ENCODE assay signal across 8 cellular contexts in the genomic region with DNA sequence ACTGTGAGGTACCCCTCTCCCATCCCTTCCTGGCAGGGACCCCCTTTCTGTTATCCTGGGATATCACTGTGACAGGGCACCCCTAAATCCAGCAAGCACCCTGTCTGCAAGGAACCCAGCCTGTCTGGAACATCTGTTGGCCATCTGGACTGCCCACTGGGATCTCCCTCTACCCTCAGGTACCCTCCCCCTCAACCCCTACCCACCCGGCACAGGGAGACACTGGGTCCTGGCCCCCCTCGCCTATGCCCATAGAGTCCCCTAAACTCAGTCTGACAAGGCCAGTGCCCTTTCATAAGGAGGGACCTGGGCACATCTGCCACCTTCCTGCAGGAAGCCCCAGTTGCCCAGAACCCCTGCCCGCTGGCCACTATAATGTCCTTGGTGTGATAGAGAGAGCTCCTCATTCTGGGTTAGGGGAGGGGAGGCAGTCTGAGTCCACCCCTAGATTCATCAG. TPM values are rescaled to one million over a fixed set of nuclear protein-coding genes. Genes with fewer than 3 reads are reported as not detected.
DNase-seq lines count a peak whose midpoint lies in the region; ATAC-seq, FAIRE-seq and TF ChIP-seq lines count a peak whose summit lies in the region.

No MANE protein-coding gene starts in this region.

- no peak for ATAC-seq in CD8-positive, alpha-beta T cell
- no peak for ATAC-seq in mucosa of descending colon

- H2AK5ac ChIP-seq in H1 (ENCODE audit: low read depth, low read length), result peak overlapping the region; percentile 29; the same call in 1 of the 2 replicates

- peak overlapping the region; percentile 78 for H3K27ac Mint-ChIP-seq in CD8-positive, alpha-beta T cell
- no peak overlapping the region for H3K27ac Mint-ChIP-seq in neural progenitor cell

- no peaks in the 10 kb centered on the region for H3K9me3 ChIP-seq in CD8-positive, alpha-beta T cell (ENCODE audit: low read length)
- H3K9me3 ChIP-seq in OCI-LY3 (ENCODE audit: insufficient read depth, low read length) (no peaks in the 10 kb centered on the region), H1 (ENCODE audit: insufficient read depth in 2 of 2, low read depth in 1 of 2, low read length in 1 of 2) (no peaks in the 10 kb centered on the region), neural progenitor cell (ENCODE audit: low read depth) (no peaks in the 10 kb centered on the region), mucosa of descending colon (no peaks in the 10 kb centered on the region), small intestine (ENCODE audit: control insufficient read depth, low read depth) (no peaks in the 10 kb centered on the region)

- peaks cover 48% of the 10 kb centered on the region for H3K79me2 ChIP-seq in OCI-LY3 (ENCODE audit: low read length)
- peaks cover 0 to 17% of the 10 kb centered on the region in 2 experiments; a peak in 1 of 4 replicates for H3K79me2 ChIP-seq in H1 (ENCODE audit: control insufficient read depth in 1 of 2, insufficient read depth in 2 of 2, low read length in 2 of 2)
- peaks cover 44% of the 10 kb centered on the region for H3K79me2 ChIP-seq in neural progenitor cell (ENCODE audit: low read depth)

- peak overlapping the region; percentile 78 for H3K4me3 Mint-ChIP-seq in CD8-positive, alpha-beta T cell
- H3K4me3 Mint-ChIP-seq in neural progenitor cell, result peak overlapping the region; percentile 60

- H3K9ac ChIP-seq in OCI-LY3 (ENCODE audit: low read length) (peak overlapping the region; percentile 94), H1 (replicated peaks in 1 of 4; ENCODE audit: extremely low read depth in 1 of 4, low read depth in 3 of 4, low read length in 3 of 4) (peak overlapping the region in 3 of 4 experiments; percentile 24 to 74 (median 60); a peak in 5 of 7 replicates), neural progenitor cell (no peak overlapping the region)

- no peak overlapping the region for H3K23ac ChIP-seq in H1 (ENCODE audit: insufficient read length)

- H3K36me3 Mint-ChIP-seq in CD8-positive, alpha-beta T cell, result peaks cover 25% of the 10 kb centered on the region
- peaks cover 13% of the 10 kb centered on the region for H3K36me3 Mint-ChIP-seq in neural progenitor cell

- no peak for TF ChIP-seq EP300 in H1 (IDR thresholded peaks at IDR 0.05; ENCODE audit: borderline replicate concordance in 1 of 2, low read depth in 2 of 2, low read length in 2 of 2)

- H3K4me3 ChIP-seq in CD8-positive, alpha-beta T cell (ENCODE audit: low read depth, low read length), result peak overlapping the region; percentile 10
- peak overlapping the region; percentile 90 for H3K4me3 ChIP-seq in OCI-LY3 (ENCODE audit: low read length)
- peak overlapping the region; percentile 37 to 70 (median 52) for H3K4me3 ChIP-seq in H1 (ENCODE audit: extremely low read depth in 1 of 4, insufficient read depth in 2 of 4, low read depth in 3 of 4, low read length in 4 of 4)
- H3K4me3 ChIP-seq in neural progenitor cell, result peak overlapping the region; percentile 44
- no peak overlapping the region for H3K4me3 ChIP-seq in mucosa of descending colon
- peak overlapping the region in 1 of 2 donors; percentile 23 for H3K4me3 ChIP-seq in small intestine (ENCODE audit: low read depth in 1 of 2, low read length in 2 of 2)

- H3K36me3 ChIP-seq in CD8-positive, alpha-beta T cell (ENCODE audit: insufficient read depth, low read length), result peaks cover 7% of the 10 kb centered on the region
- peaks cover 19% of the 10 kb centered on the region for H3K36me3 ChIP-seq in OCI-LY3 (replicated peaks; ENCODE audit: low read depth, low read length)
- peaks cover 0 to 9% (median 2%) of the 10 kb centered on the region in 4 experiments; a peak in 2 of 8 replicates for H3K36me3 ChIP-seq in H1 (ENCODE audit: control insufficient read depth in 2 of 4, insufficient read depth in 4 of 4, low read length in 3 of 4)
- no peaks in the 10 kb centered on the region for H3K36me3 ChIP-seq in neural progenitor cell
- H3K36me3 ChIP-seq in mucosa of descending colon (ENCODE audit: low read depth), result no peaks in the 10 kb centered on the region
- H3K36me3 ChIP-seq in small intestine (ENCODE audit: control insufficient read depth in 2 of 2, insufficient read depth in 2 of 2, low read length in 2 of 2), result peaks cover 5 to 6% of the 10 kb centered on the region in 2 donors

- CTCF ChIA-PET in CD8-positive, alpha-beta T cell (lab: Charles Lee), result interaction anchor here (0.7 to 8.6 kb wide), 16 partner anchors 10 to 145 kb away, joined by 3 to 62 read pairs (median 4); partner anchors contain the start of gene CHMP2A
- CTCF ChIA-PET in H1 (lab: Charles Lee; ENCODE audit: partially characterized antibody), result interaction anchor here (0.6 to 1.8 kb wide), 11 partner anchors 14 to 162 kb away, joined by 3 to 10 read pairs (median 4); partner anchors contain the start of genes A1BG, UBE2M and ZNF446

- H3K4me2 ChIP-seq in OCI-LY3 (ENCODE audit: low read length) (peak overlapping the region; percentile 96), H1 (ENCODE audit: insufficient read depth in 1 of 2, low read depth in 2 of 2, low read length in 2 of 2) (peak overlapping the region; percentile 58 to 93), neural progenitor cell (peak overlapping the region; percentile 78)

- H3K23me2 ChIP-seq in H1 (ENCODE audit: low read depth, low read length), result peaks cover 11% of the 10 kb centered on the region

- peak overlapping the region; percentile 80 for H2BK5ac ChIP-seq in H1 (ENCODE audit: low read depth, low read length)

- peaks cover 33% of the 10 kb centered on the region for H3F3A ChIP-seq in neural progenitor cell (ENCODE audit: low read depth)

- peak overlapping the region; percentile 97 for H4K91ac ChIP-seq in H1 (replicated peaks; ENCODE audit: insufficient read length, low read length)

- H4K5ac ChIP-seq in H1 (ENCODE audit: insufficient read length, low read depth, low read length), result peak overlapping the region; percentile 73

- intact Hi-C loops in CD8-positive, alpha-beta T cell (cut with DNase I, micrococcal nuclease), result loop anchor here (1.0 to 5.0 kb wide), 4 partner anchors 38 to 1107 kb away; partner anchors contain the start of genes ZNF446 (in 1 of the 2) and ZNF497 (in 1 of the 2)
- intact Hi-C loops in mucosa of descending colon (cut with DNase I, micrococcal nuclease), result no loop called here

- FAIRE-seq in H1 (lab: Jason Lieb, UNC) (no peak), small intestine (lab: Jason Lieb, UNC) (no peak)

- no peak for TF ChIP-seq RAD21 in H1 (IDR thresholded peaks at IDR 0.05 in 1 of 2, conservative IDR thresholded peaks at IDR 0.05 in 1 of 2; ENCODE audit: low read depth in 2 of 2, low read length in 2 of 2)

- no peak for TF ChIP-seq CTCF in CD8-positive, alpha-beta T cell (IDR thresholded peaks at IDR 0.05)
- TF ChIP-seq CTCF in OCI-LY3 (IDR thresholded peaks at IDR 0.05; ENCODE audit: low read depth, low read length) (no peak), H1 (IDR thresholded peaks at IDR 0.05; ENCODE audit: control extremely low read depth in 1 of 3, insufficient read depth in 1 of 3, low read depth in 1 of 3, low read length in 3 of 3) (no peak), neural progenitor cell (IDR thresholded peaks at IDR 0.05) (no peak), mucosa of descending colon (IDR thresholded peaks at IDR 0.05) (no peak)

- H2BK12ac ChIP-seq in H1 (ENCODE audit: low read depth, low read length), result no peak overlapping the region

- no peaks in the 10 kb centered on the region for H3K27me3 ChIP-seq in CD8-positive, alpha-beta T cell (ENCODE audit: insufficient read depth, low read length)
- H3K27me3 ChIP-seq in OCI-LY3 (ENCODE audit: low read depth, low read length) (no peaks in the 10 kb centered on the region), H1 (replicated peaks in 1 of 4; ENCODE audit: control insufficient read depth in 3 of 4, extremely low read depth in 1 of 4, insufficient read depth in 3 of 4, low read length in 3 of 4) (no peaks in the 10 kb centered on the region), neural progenitor cell (no peaks in the 10 kb centered on the region), small intestine (ENCODE audit: control insufficient read depth in 2 of 2, insufficient read depth in 2 of 2, low read length in 2 of 2) (no peaks in the 10 kb centered on the region)

- H2BK120ac ChIP-seq in H1 (replicated peaks; ENCODE audit: low read depth, low read length), result no peak overlapping the region

- H2AFZ ChIP-seq in OCI-LY3 (ENCODE audit: low read depth, low read length), result no peak overlapping the region
- no peak overlapping the region for H2AFZ ChIP-seq in H1 (ENCODE audit: low read length)
- no peak overlapping the region for H2AFZ ChIP-seq in neural progenitor cell (replicated peaks)

- H4K8ac ChIP-seq in H1 (ENCODE audit: extremely low read depth, insufficient read depth, low read length), result 0 out of 2 replicates have a peak overlapping the region, but pooled peaks have one; percentile 4

- H3K79me1 ChIP-seq in H1 (ENCODE audit: low read depth, low read length), result peaks cover 5% of the 10 kb centered on the region

- H3K27ac ChIP-seq in CD8-positive, alpha-beta T cell (ENCODE audit: low read depth, low read length), result no peak overlapping the region
- H3K27ac ChIP-seq in OCI-LY3 (ENCODE audit: low read length) (peak overlapping the region; percentile 67), H1 (ENCODE audit: low read depth, low read length) (peak overlapping the region; percentile 56; the same call in 1 of the 2 replicates), neural progenitor cell (no peak overlapping the region), small intestine (ENCODE audit: low read depth in 1 of 2, low read length in 1 of 2) (no peak overlapping the region)

- 68% methylated on average over 3 of the region's 3 CpGs; no CpG with 5 or more reads in 1 of the 2 experiments for WGBS in H1 (ENCODE audit: extremely low coverage in 1 of 2, insufficient coverage in 1 of 2, insufficient read length in 1 of 2, insufficient replicate concordance in 2 of 2, low coverage in 1 of 2, low lambda C conversion rate in 2 of 2, missing lambda C conversion rate in 1 of 2), 2 experiments
- WGBS in small intestine, 3 donors, result 49 to 70% (median 66%) methylated on average over 3 of the region's 3 CpGs

- POLR2A ChIA-PET in CD8-positive, alpha-beta T cell (lab: Charles Lee), result interaction anchor here (0.7 to 1.6 kb wide), 7 partner anchors 13 to 188 kb away, joined by 4 to 11 read pairs (median 4); partner anchors contain the start of genes CHMP2A and ZSCAN22
- POLR2A ChIA-PET in H1 (lab: Charles Lee; ENCODE audit: partially characterized antibody), result interaction anchor here (0.8 to 21.3 kb wide), 5 partner anchors 15 to 188 kb away, joined by 3 to 650 read pairs (median 9); partner anchors contain the start of genes CHMP2A, TRIM28, UBE2M and ZSCAN22

- H3K4me1 ChIP-seq in CD8-positive, alpha-beta T cell (ENCODE audit: insufficient read depth, low read length), result peaks cover 26% of the 10 kb centered on the region
- H3K4me1 ChIP-seq in OCI-LY3 (ENCODE audit: low read length) (peaks cover 19% of the 10 kb centered on the region), H1 (replicated peaks in 1 of 4; ENCODE audit: control insufficient read depth in 3 of 4, insufficient read depth in 4 of 4, low read length in 3 of 4) (peaks cover 0 to 28% (median 16%) of the 10 kb centered on the region in 4 experiments; a peak in 6 of 7 replicates), neural progenitor cell (peaks cover 12% of the 10 kb centered on the region), mucosa of descending colon (ENCODE audit: low read depth) (peaks cover 39% of the 10 kb centered on the region), small intestine (ENCODE audit: control insufficient read depth in 2 of 2, insufficient read depth in 1 of 2, low read depth in 1 of 2, low read length in 1 of 2) (peaks cover 9 to 10% of the 10 kb centered on the region in 2 donors)

- H3K9me3 Mint-ChIP-seq in CD8-positive, alpha-beta T cell, result no peaks in the 10 kb centered on the region
- H3K9me3 Mint-ChIP-seq in neural progenitor cell, result no peaks in the 10 kb centered on the region

- H4K20me1 ChIP-seq in OCI-LY3 (ENCODE audit: insufficient read depth, low read length) (no peaks in the 10 kb centered on the region), H1 (replicated peaks in 1 of 2; ENCODE audit: control insufficient read depth in 1 of 2, insufficient read depth in 2 of 2, low read length in 2 of 2) (peaks cover 2 to 9% of the 10 kb centered on the region in 2 experiments), neural progenitor cell (ENCODE audit: low read depth) (peaks cover 8% of the 10 kb centered on the region)

- DNase-seq in CD8-positive, alpha-beta T cell, result no peak
- DNase-seq in H1 (ENCODE audit: low read depth in 1 of 2, low spot score in 2 of 2), result no peak
- no peak for DNase-seq in neural progenitor cell (ENCODE audit: low spot score)
- DNase-seq in mucosa of gallbladder (ENCODE audit: low spot score), result no peak
- DNase-seq in mucosa of descending colon, result no peak
- DNase-seq in small intestine, result no peak
- no peak for DNase-seq in stimulated activated CD4-positive, alpha-beta T cell treated with anti-CD3 and anti-CD28 coated beads, Interleukin-2, amount 100 ng/mL, for 24 hours

- TF ChIP-seq POLR2A in H1 (IDR thresholded peaks at IDR 0.05; ENCODE audit: control extremely low read depth in 1 of 2, low read depth in 2 of 2, low read length in 2 of 2), result peak in 1 of 2 experiments; percentile 2; a peak in 1 of 3 replicates

- H3K14ac ChIP-seq in H1 (ENCODE audit: insufficient read length), result no peak overlapping the region

- H2BK15ac ChIP-seq in H1 (ENCODE audit: low read length), result no peak overlapping the region

- no peak overlapping the region for H3K56ac ChIP-seq in H1 (replicated peaks; ENCODE audit: insufficient read length, low read depth, low read length)

- peak overlapping the region; percentile 41 for H3K4ac ChIP-seq in H1 (replicated peaks; ENCODE audit: insufficient read length, low read depth, low read length)

- no peak overlapping the region for H2BK20ac ChIP-seq in H1 (ENCODE audit: low read length)

- peaks cover 42% of the 10 kb centered on the region for H3K4me1 Mint-ChIP-seq in CD8-positive, alpha-beta T cell (ENCODE audit: low read depth)
- peaks cover 23% of the 10 kb centered on the region for H3K4me1 Mint-ChIP-seq in neural progenitor cell

- H3K27me3 Mint-ChIP-seq in CD8-positive, alpha-beta T cell (ENCODE audit: low read depth), result no peaks in the 10 kb centered on the region
- peaks cover 10% of the 10 kb centered on the region for H3K27me3 Mint-ChIP-seq in neural progenitor cell (ENCODE audit: insufficient read depth, low read depth)

- peak overlapping the region; percentile 5; the same call in 1 of the 2 replicates for H3K18ac ChIP-seq in H1 (ENCODE audit: extremely low read depth, low read length)

RNA-seq across cellular contexts. Expression of gene SLC27A5, which starts 2.8 kb away (rescaled TPM):
- total RNA-seq in CD8-positive, alpha-beta T cell, result 1 to 10 TPM; 5.5 to 7.9 TPM
- total RNA-seq in H1 (2021; fragmentation: NEBNext Ultra II Directional; extraction: Animal tissue kit (Norgen Biotek cat#: 25700)), result 20.7 and 25.1 TPM in 2 replicates
- polyA plus RNA-seq in H1 (2011; rRNA removed) (80.5 and 95.9 TPM in 2 replicates), small intestine (10 to 100 TPM in 1 of 3 donors, 1 to 10 TPM in 2; 2.2 to 17.0 (median 5.1) TPM)
- polyA plus RNA-seq in H1 (2011; cell fraction: cytosol; rRNA removed), result 69.6 TPM
- polyA plus RNA-seq in H1 (2011; cell fraction: nucleus; rRNA removed), result 68.5 TPM
- polyA plus RNA-seq in H1 (2012, experiment 1 of 2), result 39.9 to 57.6 TPM (median 48.9 TPM) in 4 replicates
- polyA plus RNA-seq in H1 (2012, experiment 2 of 2), result 53.5 TPM
- 30.3 TPM for polyA plus RNA-seq in H1 (2013, experiment 1 of 2)
- polyA plus RNA-seq in H1 (2013, experiment 2 of 2), result 31.5 TPM
- polyA minus RNA-seq in H1 (2011; rRNA and poly(A)+ RNA removed), result 34.0 and 38.3 TPM in 2 replicates
- 10.1 TPM for polyA minus RNA-seq in H1 (2011; cell fraction: cytosol; rRNA and poly(A)+ RNA removed)
- polyA minus RNA-seq in H1 (2011; cell fraction: nucleus; rRNA and poly(A)+ RNA removed), result 16.9 TPM
- total RNA-seq in neural progenitor cell (ENCODE audit: low replicate concordance) (11.2 and 17.1 TPM in 2 replicates), mucosa of gallbladder (7.9 TPM), mucosa of descending colon (1 to 10 TPM; 1.6 to 7.1 (median 3.9) TPM)

RNA-seq across cellular contexts. Expression of gene ZBTB45, which starts 5.0 kb away (rescaled TPM):
- total RNA-seq in CD8-positive, alpha-beta T cell, result 1 to 10 TPM; 4.8 to 5.6 TPM
- total RNA-seq in H1 (2021; fragmentation: NEBNext Ultra II Directional; extraction: Animal tissue kit (Norgen Biotek cat#: 25700)), result 16.9 and 17.3 TPM in 2 replicates
- polyA plus RNA-seq in H1 (2011; rRNA removed) (17.2 and 31.4 TPM in 2 replicates), small intestine (1 to 10 TPM; 4.7 to 7.9 (median 5.9) TPM)
- 10.8 TPM for polyA plus RNA-seq in H1 (2011; cell fraction: cytosol; rRNA removed)
- polyA plus RNA-seq in H1 (2011; cell fraction: nucleus; rRNA removed), result 18.7 TPM
- 8.9 to 18.6 TPM (median 17.5 TPM) in 4 replicates for polyA plus RNA-seq in H1 (2012, experiment 1 of 2)
- 13.2 TPM for polyA plus RNA-seq in H1 (2012, experiment 2 of 2)
- polyA plus RNA-seq in H1 (2013, experiment 1 of 2), result 12.5 TPM
- polyA plus RNA-seq in H1 (2013, experiment 2 of 2), result 13.1 TPM
- polyA minus RNA-seq in H1 (2011; rRNA and poly(A)+ RNA removed), result 5.0 and 5.1 TPM in 2 replicates
- polyA minus RNA-seq in H1 (2011; cell fraction: cytosol; rRNA and poly(A)+ RNA removed), result 10.1 TPM
- 18.1 TPM for polyA minus RNA-seq in H1 (2011; cell fraction: nucleus; rRNA and poly(A)+ RNA removed)
- total RNA-seq in neural progenitor cell (ENCODE audit: low replicate concordance) (2.2 and 12.8 TPM in 2 replicates), mucosa of gallbladder (22.8 TPM), mucosa of descending colon (10 to 100 TPM; 12.1 to 16.7 (median 13.4) TPM)

RNA-seq across cellular contexts. Expression of gene TRIM28, which starts 29.3 kb away (rescaled TPM):
- 100 to 1,000 TPM; 525 to 549 TPM for total RNA-seq in CD8-positive, alpha-beta T cell
- total RNA-seq in H1 (2021; fragmentation: NEBNext Ultra II Directional; extraction: Animal tissue kit (Norgen Biotek cat#: 25700)), result 1,398 and 1,433 TPM in 2 replicates
- polyA plus RNA-seq in H1 (2011; rRNA removed) (1,442 and 2,243 TPM in 2 replicates), small intestine (100 to 1,000 TPM; 151 to 200 (median 155) TPM)
- polyA plus RNA-seq in H1 (2011; cell fraction: cytosol; rRNA removed), result 1,009 TPM
- 3,768 TPM for polyA plus RNA-seq in H1 (2011; cell fraction: nucleus; rRNA removed)
- polyA plus RNA-seq in H1 (2012, experiment 1 of 2), result 1,824 to 2,237 TPM (median 2,041 TPM) in 4 replicates
- polyA plus RNA-seq in H1 (2012, experiment 2 of 2), result 2,033 TPM
- polyA plus RNA-seq in H1 (2013, experiment 1 of 2), result 913 TPM
- polyA plus RNA-seq in H1 (2013, experiment 2 of 2), result 805 TPM
- 3,393 and 4,202 TPM in 2 replicates for polyA minus RNA-seq in H1 (2011; rRNA and poly(A)+ RNA removed)
- polyA minus RNA-seq in H1 (2011; cell fraction: cytosol; rRNA and poly(A)+ RNA removed), result 1,842 TPM
- polyA minus RNA-seq in H1 (2011; cell fraction: nucleus; rRNA and poly(A)+ RNA removed), result 1,128 TPM
- total RNA-seq in neural progenitor cell (ENCODE audit: low replicate concordance) (390 and 678 TPM in 2 replicates), mucosa of gallbladder (286 TPM), mucosa of descending colon (100 to 1,000 TPM; 180 to 308 (median 202) TPM)

RNA-seq across cellular contexts. Expression of gene ZNF446, which starts 38.4 kb away (rescaled TPM):
- total RNA-seq in CD8-positive, alpha-beta T cell, result 10 to 100 TPM; 14.6 to 16.5 TPM
- 4.1 and 4.3 TPM in 2 replicates for total RNA-seq in H1 (2021; fragmentation: NEBNext Ultra II Directional; extraction: Animal tissue kit (Norgen Biotek cat#: 25700))
- polyA plus RNA-seq in H1 (2011; rRNA removed) (5.5 and 8.2 TPM in 2 replicates), small intestine (10 to 100 TPM in 1 of 3 donors, 1 to 10 TPM in 2; 7.3 to 11.4 (median 7.8) TPM)
- polyA plus RNA-seq in H1 (2011; cell fraction: cytosol; rRNA removed), result 5.6 TPM
- polyA plus RNA-seq in H1 (2011; cell fraction: nucleus; rRNA removed), result 11.0 TPM
- polyA plus RNA-seq in H1 (2012, experiment 1 of 2), result 4.0 to 5.5 TPM (median 4.5 TPM) in 4 replicates
- polyA plus RNA-seq in H1 (2012, experiment 2 of 2), result 4.2 TPM
- 2.3 TPM for polyA plus RNA-seq in H1 (2013, experiment 1 of 2)
- polyA plus RNA-seq in H1 (2013, experiment 2 of 2), result 2.1 TPM
- polyA minus RNA-seq in H1 (2011; rRNA and poly(A)+ RNA removed), result 2.9 and 3.7 TPM in 2 replicates
- polyA minus RNA-seq in H1 (2011; cell fraction: cytosol; rRNA and poly(A)+ RNA removed), result 4.0 TPM
- polyA minus RNA-seq in H1 (2011; cell fraction: nucleus; rRNA and poly(A)+ RNA removed), result 6.5 TPM
- total RNA-seq in neural progenitor cell (ENCODE audit: low replicate concordance) (4.4 and 13.2 TPM in 2 replicates), mucosa of gallbladder (19.4 TPM), mucosa of descending colon (10 to 100 TPM in 2 of 3 donors, 1 to 10 TPM in 1; 9.4 to 12.6 (median 10.6) TPM)

RNA-seq across cellular contexts. Expression of gene CHMP2A, which starts 40.3 kb away (rescaled TPM):
- total RNA-seq in CD8-positive, alpha-beta T cell, result 10 to 100 TPM; 41.5 to 51.7 TPM
- 70.0 and 75.8 TPM in 2 replicates for total RNA-seq in H1 (2021; fragmentation: NEBNext Ultra II Directional; extraction: Animal tissue kit (Norgen Biotek cat#: 25700))
- polyA plus RNA-seq in H1 (2011; rRNA removed) (115 and 132 TPM in 2 replicates), small intestine (100 to 1,000 TPM; 165 to 384 (median 304) TPM)
- polyA plus RNA-seq in H1 (2011; cell fraction: cytosol; rRNA removed), result 180 TPM
- polyA plus RNA-seq in H1 (2011; cell fraction: nucleus; rRNA removed), result 98.9 TPM
- polyA plus RNA-seq in H1 (2012, experiment 1 of 2), result 105 to 150 TPM (median 138 TPM) in 4 replicates
- polyA plus RNA-seq in H1 (2012, experiment 2 of 2), result 99.5 TPM
- polyA plus RNA-seq in H1 (2013, experiment 1 of 2), result 83.2 TPM
- polyA plus RNA-seq in H1 (2013, experiment 2 of 2), result 87.1 TPM
- 83.8 and 85.2 TPM in 2 replicates for polyA minus RNA-seq in H1 (2011; rRNA and poly(A)+ RNA removed)
- polyA minus RNA-seq in H1 (2011; cell fraction: cytosol; rRNA and poly(A)+ RNA removed), result 70.9 TPM
- 34.6 TPM for polyA minus RNA-seq in H1 (2011; cell fraction: nucleus; rRNA and poly(A)+ RNA removed)
- total RNA-seq in neural progenitor cell (ENCODE audit: low replicate concordance) (141 and 148 TPM in 2 replicates), mucosa of gallbladder (154 TPM), mucosa of descending colon (100 to 1,000 TPM; 125 to 231 (median 195) TPM)

Comparison
In these comparisons a context has a peak if more than half of its experiments do, and no peak if none do; other contexts are left out.
1. H3K27ac ChIP-seq: peak in OCI-LY3 (single experiment) and H1 (single experiment); none in CD8-positive, alpha-beta T cell (single experiment), neural progenitor cell (single experiment) and small intestine (0 of 2).
2. intact Hi-C loops: an anchor here in CD8-positive, alpha-beta T cell (1.0 to 5.0 kb wide); none called in mucosa of descending colon.
3. Peak in every context shown above with its lines, with median percentiles within 50 percentile points of each other: H3K4me2 ChIP-seq.